In the genomic region with DNA sequence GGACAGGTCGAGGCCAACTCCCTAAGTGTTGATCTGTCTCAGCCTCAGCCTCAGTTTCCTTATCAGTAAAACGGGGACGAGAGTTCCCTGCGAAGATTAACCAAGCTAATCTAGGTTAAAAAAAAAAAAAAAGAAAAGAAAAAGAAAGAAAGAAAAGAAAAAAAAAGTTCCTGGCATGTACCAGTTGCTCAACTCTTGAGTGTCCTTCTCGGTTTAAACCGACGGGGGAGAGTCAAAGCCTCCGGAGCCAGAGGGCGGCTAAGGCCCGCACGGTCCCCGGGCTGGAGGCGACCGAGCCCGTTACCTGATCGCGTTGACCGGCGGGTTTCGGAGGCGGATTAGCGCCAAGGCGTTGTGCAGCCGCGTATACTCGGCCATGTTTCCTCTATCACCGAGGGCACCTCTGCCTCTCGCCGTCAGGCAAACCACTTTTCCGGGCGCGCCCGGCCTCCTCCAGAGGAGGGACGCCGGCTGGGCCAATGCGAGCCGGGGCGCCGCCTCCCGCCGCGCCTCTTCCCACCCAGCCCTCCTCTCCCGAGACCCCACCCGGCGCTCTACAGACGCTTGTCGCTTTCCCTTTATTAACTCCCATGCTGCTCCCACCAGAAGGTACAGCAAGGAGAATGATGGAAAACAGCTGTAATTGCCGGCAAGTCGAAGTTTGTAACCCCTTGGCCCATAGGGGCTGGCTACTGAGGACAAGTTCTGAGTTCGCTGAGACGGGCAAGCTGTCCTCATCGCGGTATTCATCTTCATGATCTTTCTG, we compare ENCODE assay signal across 8 cellular contexts. TPM values are rescaled to one million over a fixed set of nuclear protein-coding genes. Genes with fewer than 3 reads are reported as not detected.
DNase-seq lines count a peak whose midpoint lies in the region; ATAC-seq and TF ChIP-seq lines count a peak whose summit lies in the region.

TSS of gene EHHADH (minus strand) at position 405 of the 766 bp plus-strand sequence. CDS start at position 378, 27 bp downstream.

- no peak for TF ChIP-seq CTCF in BE2C (IDR thresholded peaks at IDR 0.05; ENCODE audit: low read depth, low read length)
- TF ChIP-seq CTCF in KMS-11 (conservative IDR thresholded peaks at IDR 0.05; ENCODE audit: low read depth, low read length), result no peak
- TF ChIP-seq CTCF in right atrium auricular region (IDR thresholded peaks at IDR 0.05), result peak in 1 of 2 donors; percentile 30
- no peak for TF ChIP-seq CTCF in uterus (IDR thresholded peaks at IDR 0.05)

- ATAC-seq in GM19438 (IDR thresholded peaks at IDR 0.05; ENCODE audit: low read depth, unreplicated experiment), result peak; percentile 84

- H3K27me3 ChIP-seq in BE2C (no peaks in the 10 kb centered on the region), KMS-11 (ENCODE audit: insufficient read depth, low read depth) (no peaks in the 10 kb centered on the region), right atrium auricular region (no peaks in the 10 kb centered on the region), uterus (no peaks in the 10 kb centered on the region)

- peak within 1 kb of the TSS; percentile 93 for H2AFZ ChIP-seq in KMS-11 (ENCODE audit: low read depth)

- intact Hi-C loops in uterus (cut with DNase I; ENCODE audit: low total_unique reads), result no loop called here

- no peaks in the 10 kb centered on the region for H3K36me3 ChIP-seq in BE2C
- H3K36me3 ChIP-seq in KMS-11 (ENCODE audit: insufficient read depth), result no peaks in the 10 kb centered on the region
- no peaks in the 10 kb centered on the region for H3K36me3 ChIP-seq in right atrium auricular region
- no peaks in the 10 kb centered on the region for H3K36me3 ChIP-seq in uterus

- no peaks in the 10 kb centered on the region for H3K79me2 ChIP-seq in KMS-11 (ENCODE audit: insufficient read depth, low read depth)

- peak; percentile 87 for DNase-seq in BE2C
- peak; percentile 68 for DNase-seq in SW480 (ENCODE audit: low spot score)
- DNase-seq in amniotic epithelial cell (ENCODE audit: low read depth), result peak; percentile 55
- DNase-seq in right atrium auricular region (ENCODE audit: low spot score), result peak; percentile 75
- DNase-seq in retina, result peak; percentile 74
- peak; percentile 44 to 46 for DNase-seq in uterus

- peak within 1 kb of the TSS; percentile 78 for H3K4me3 ChIP-seq in BE2C (ENCODE audit: low read depth, low read length)
- H3K4me3 ChIP-seq in KMS-11 (IDR thresholded peaks at IDR 0.05; ENCODE audit: insufficient read depth, low read depth, low read length), result peak within 1 kb of the TSS; percentile 85
- H3K4me3 ChIP-seq in right atrium auricular region, result peak within 1 kb of the TSS; percentile 59 to 90
- peak within 1 kb of the TSS; percentile 35 to 36 for H3K4me3 ChIP-seq in uterus

- H3K9me3 ChIP-seq in BE2C (no peaks in the 10 kb centered on the region), right atrium auricular region (no peaks in the 10 kb centered on the region), uterus (no peaks in the 10 kb centered on the region)

- no peaks in the 10 kb centered on the region for H3K4me1 ChIP-seq in BE2C
- H3K4me1 ChIP-seq in KMS-11 (ENCODE audit: low read depth, poor library complexity, severe bottlenecking), result peaks cover 7% of the 10 kb centered on the region
- no peaks in the 10 kb centered on the region for H3K4me1 ChIP-seq in right atrium auricular region
- no peaks in the 10 kb centered on the region for H3K4me1 ChIP-seq in uterus

- H3K27ac ChIP-seq in KMS-11 (peak within 1 kb of the TSS; percentile 32; the same call in 1 of the 2 replicates), right atrium auricular region (peak within 1 kb of the TSS; percentile 63 to 72), uterus (peak within 1 kb of the TSS; percentile 7 to 35)

- H3K4me2 ChIP-seq in KMS-11, result peak within 1 kb of the TSS; percentile 36

- H4K20me1 ChIP-seq in KMS-11 (ENCODE audit: insufficient read depth), result no peaks in the 10 kb centered on the region

- TF ChIP-seq POLR2A in uterus (IDR thresholded peaks at IDR 0.05), result peak; percentile 30 to 34

- peak within 1 kb of the TSS; percentile 69; the same call in 1 of the 2 replicates for H3K9ac ChIP-seq in KMS-11

RNA-seq across cellular contexts. Expression of gene EHHADH, which starts in this region (rescaled TPM):
- 1.8 TPM for polyA plus RNA-seq in BE2C (2012; ENCODE audit: insufficient read depth, insufficient read length, low read depth)
- total RNA-seq in right atrium auricular region, result 10 to 100 TPM in 1 of 2 donors, 1 to 10 TPM in 1; 3.6 to 24.3 TPM
- 1 to 10 TPM; 2.6 to 7.2 (median 3.3) TPM for total RNA-seq in uterus

Comparison
In these comparisons a context has a peak if more than half of its experiments do, and no peak if none do; other contexts are left out.
1. Peak in every context shown above with its lines: DNase-seq, ATAC-seq, H3K4me3 ChIP-seq and H3K27ac ChIP-seq.